In genomic region chr6:133369755-133370154, GRCh38 we compare ENCODE assay signal across 22 cellular contexts.
"Had no signal": no experiment of that assay in that cellular context is flagged by ENCODE, and none has a peak within 500 bp of the region (broad histone marks: within the 10 kb centered on the region; RNA-seq: fewer than 3 reads in every experiment).

No MANE protein-coding gene starts in this region.

- ATAC-seq: activated T-cell treated with anti-CD3 and anti-CD28 coated beads, Interleukin-2, amount 50 U/mL, for 72 hours; foreskin keratinocyte had no signal

- H3K27ac ChIP-seq: brain microvascular endothelial cell, dorsolateral prefrontal cortex, epithelial cell of prostate, foreskin keratinocyte, thyroid gland, VCaP had no signal

- DNase-seq: activated CD4-positive, alpha-beta T cell treated with anti-CD3 and anti-CD28 coated beads, Interleukin-2, amount 50 U/mL, for 4 hours; activated CD4-positive, CD25-positive, alpha-beta regulatory T cell treated with anti-CD3 and anti-CD28 coated beads, Interleukin-2, amount 50 U/mL, for 72 hours; activated effector memory CD4-positive, alpha-beta T cell treated with anti-CD3 and anti-CD28 coated beads, Interleukin-2, amount 50 U/mL, for 16 hours; activated naive CD4-positive, alpha-beta T cell treated with anti-CD3 and anti-CD28 coated beads, Interleukin-2, amount 50 U/mL, for 16 hours; activated T-cell treated with anti-CD3 and anti-CD28 coated beads, Interleukin-2, amount 50 U/mL, for 72 hours; aorta; brain microvascular endothelial cell; central memory CD4-positive, alpha-beta T cell; dorsolateral prefrontal cortex; foreskin keratinocyte; glutamatergic neuron; hippocampal formation; nucleus accumbens; stimulated activated CD8-positive, alpha-beta memory T cell treated with anti-CD3 and anti-CD28 coated beads, Interleukin-4, amount 100 ng/mL, for 48 hours; stimulated activated naive CD4-positive, alpha-beta T cell; thyroid gland had no signal

- H3K9me3 ChIP-seq: thyroid gland had no signal

- H3K27me3 ChIP-seq: brain microvascular endothelial cell, thyroid gland had no signal

- H3K4me1 ChIP-seq: foreskin keratinocyte had no signal

- H3K4me3 ChIP-seq: dorsolateral prefrontal cortex, lung, thyroid gland had no signal

- H3K9me3 Mint-ChIP-seq: activated T-cell treated with anti-CD3 and anti-CD28 coated beads, Interleukin-2, amount 50 U/mL, for 72 hours; nephron had no signal

- FAIRE-seq: colon, islet of Langerhans had no signal

- H3K27ac Mint-ChIP-seq: activated T-cell treated with anti-CD3 and anti-CD28 coated beads, Interleukin-2, amount 50 U/mL, for 72 hours; nephron had no signal

- H3K4me3 Mint-ChIP-seq: activated T-cell treated with anti-CD3 and anti-CD28 coated beads, Interleukin-2, amount 50 U/mL, for 72 hours; nephron had no signal

- H3K36me3 ChIP-seq: brain microvascular endothelial cell, thyroid gland had no signal
